ENCODE assay signal across 19 cellular contexts in genomic region chr16:49884033-49884707, GRCh38. TPM values are rescaled to one million over a fixed set of nuclear protein-coding genes. Genes with fewer than 3 reads are reported as not detected.
DNase-seq lines count a peak whose midpoint lies in the region; ATAC-seq and TF ChIP-seq lines count a peak whose summit lies in the region.
"Had no signal": no experiment of that assay in that cellular context is flagged by ENCODE, and none has a peak within 500 bp of the region (broad histone marks: within the 10 kb centered on the region; RNA-seq: fewer than 3 reads in every experiment).

No MANE protein-coding gene starts in this region.

- ATAC-seq in HG03175 (IDR thresholded peaks at IDR 0.05; ENCODE audit: unreplicated experiment), result no peak
- ATAC-seq: activated CD4-positive, alpha-beta T cell treated with anti-CD3 and anti-CD28 coated beads for 36 hours; left lung had no signal

- no peaks in the 10 kb centered on the region for H3K36me3 Mint-ChIP-seq in nephron progenitor cell (ENCODE audit: low read depth)

- H3K27me3 ChIP-seq in duodenal mucosa (ENCODE audit: control insufficient read depth in 1 of 2, insufficient read depth in 2 of 2, low read length in 2 of 2), result peaks cover 0 to 2% of the 10 kb centered on the region in 2 donors
- H3K27me3 ChIP-seq in prostate gland (replicated peaks; ENCODE audit: insufficient read depth), result no peaks in the 10 kb centered on the region

- H3K27ac ChIP-seq in duodenal mucosa (ENCODE audit: low read depth, low read length) (no peak overlapping the region), prostate gland (no peak overlapping the region)
- H3K27ac ChIP-seq: coronary artery, left lung, spleen, tibial artery had no signal

- WGBS in prostate gland, result 66% methylated on average over 7 of the region's 7 CpGs

- peaks cover 12 to 17% of the 10 kb centered on the region in 2 donors for H3K4me1 ChIP-seq in duodenal mucosa (ENCODE audit: control insufficient read depth in 1 of 2, insufficient read depth in 2 of 2, low read length in 2 of 2)
- H3K4me1 ChIP-seq in prostate gland (replicated peaks), result no peaks in the 10 kb centered on the region
- H3K4me1 ChIP-seq: left lung, spleen, tibial artery had no signal

- peaks cover 41% of the 10 kb centered on the region for H3K4me1 Mint-ChIP-seq in nephron progenitor cell
- H3K4me1 Mint-ChIP-seq: activated CD4-positive, alpha-beta T cell treated with anti-CD3 and anti-CD28 coated beads for 36 hours; IgD-negative memory B cell had no signal

- H3K4me3 Mint-ChIP-seq in nephron progenitor cell, result no peak overlapping the region
- H3K4me3 Mint-ChIP-seq: activated CD4-positive, alpha-beta T cell treated with anti-CD3 and anti-CD28 coated beads for 36 hours; activated naive CD4-positive, alpha-beta T cell treated with anti-CD3 and anti-CD28 coated beads for 36 hours; T-helper 2 cell treated with Interferon-gamma antibody and Interleukin-4, amounts not matched to agents 5 μg/mL and 100 μg/mL, for 36 hours had no signal

- peak overlapping the region; percentile 0 for H3K27ac Mint-ChIP-seq in nephron progenitor cell
- H3K27ac Mint-ChIP-seq: activated CD4-positive, alpha-beta T cell treated with anti-CD3 and anti-CD28 coated beads for 36 hours; activated naive CD4-positive, alpha-beta T cell treated with anti-CD3 and anti-CD28 coated beads for 36 hours; IgD-negative memory B cell; T-helper 2 cell treated with Interferon-gamma antibody and Interleukin-4, amounts not matched to agents 5 μg/mL and 100 μg/mL, for 36 hours had no signal

- peak overlapping the region; percentile 11 to 36 for H3K4me3 ChIP-seq in duodenal mucosa (ENCODE audit: low read depth in 1 of 2, low read length in 2 of 2)
- H3K4me3 ChIP-seq in prostate gland, result no peak overlapping the region
- H3K4me3 ChIP-seq: coronary artery, left lung, spleen, tibial artery had no signal

- TF ChIP-seq CTCF in nephron progenitor cell (IDR thresholded peaks at IDR 0.05) (no peak), prostate gland (IDR thresholded peaks at IDR 0.05) (no peak)

- no peak overlapping the region for H3K9ac ChIP-seq in duodenal mucosa (ENCODE audit: low read depth in 1 of 2, low read length in 2 of 2)

- no peaks in the 10 kb centered on the region for H3K9me3 Mint-ChIP-seq in nephron progenitor cell
- H3K9me3 Mint-ChIP-seq: activated naive CD4-positive, alpha-beta T cell treated with anti-CD3 and anti-CD28 coated beads for 36 hours; IgD-negative memory B cell; T-helper 2 cell treated with Interferon-gamma antibody and Interleukin-4, amounts not matched to agents 5 μg/mL and 100 μg/mL, for 36 hours had no signal

- no peak for TF ChIP-seq POLR2A in prostate gland (IDR thresholded peaks at IDR 0.05)

- intact Hi-C loops in prostate gland (cut with DNase I), result no loop called here

- DNase-seq in H4 (ENCODE audit: low spot score) (peak; percentile 33), M059J (ENCODE audit: low read depth) (peak; percentile 5), nephron progenitor cell (no peak), prostate gland (ENCODE audit: low spot score) (no peak)
- no peak for DNase-seq in stimulated activated CD4-positive, alpha-beta T cell treated with anti-CD3 and anti-CD28 coated beads, Interleukin-4, amount 100 ng/mL, for 1 hour
- DNase-seq: activated CD4-positive, alpha-beta T cell treated with anti-CD3 and anti-CD28 coated beads for 36 hours; activated naive CD4-positive, alpha-beta T cell treated with anti-CD3 and anti-CD28 coated beads for 36 hours; foreskin melanocyte; left lung; NCI-H1417; posterior cingulate gyrus; SHP77; spleen; tibial artery had no signal

- H3K9me3 ChIP-seq in duodenal mucosa (ENCODE audit: control insufficient read depth in 1 of 2, low read length in 2 of 2) (no peaks in the 10 kb centered on the region), prostate gland (no peaks in the 10 kb centered on the region)
- H3K9me3 ChIP-seq: left lung, spleen, tibial artery had no signal

- H3K27me3 Mint-ChIP-seq in nephron progenitor cell (ENCODE audit: low read depth, poor library complexity), result peaks cover 10% of the 10 kb centered on the region

- H3K36me3 ChIP-seq in duodenal mucosa (ENCODE audit: control insufficient read depth in 1 of 2, insufficient read depth in 2 of 2, low read length in 2 of 2) (no peaks in the 10 kb centered on the region), prostate gland (no peaks in the 10 kb centered on the region)
- H3K36me3 ChIP-seq: left lung, spleen, tibial artery had no signal

RNA-seq across cellular contexts. Expression of gene ZNF423, which starts 28.3 kb away (rescaled TPM):
- total RNA-seq in H4 (2014; rRNA removed; shearing (Covaris generic)), result 0.04 and 0.97 TPM in 2 replicates
- 0.02 and 0.20 TPM in 2 replicates for total RNA-seq in M059J (2014; rRNA removed; shearing (Covaris generic))
- 10 to 100 TPM in 1 of 2 donors, 1 to 10 TPM in 1; 6.1 to 22.7 TPM for total RNA-seq in prostate gland
- total RNA-seq: activated CD4-positive, alpha-beta T cell treated with anti-CD3 and anti-CD28 coated beads for 36 hours had no signal

Comparison
In these comparisons a context has a peak if more than half of its experiments do, and no peak if none do; other contexts are left out.
1. DNase-seq: peak in H4 (single experiment) and M059J (single experiment); none in nephron progenitor cell (single experiment), prostate gland (single experiment) and stimulated activated CD4-positive, alpha-beta T cell treated with anti-CD3 and anti-CD28 coated beads, Interleukin-4, amount 100 ng/mL, for 1 hour (single experiment).
2. H3K4me3 ChIP-seq: peak in duodenal mucosa (2 of 2); none in prostate gland (0 of 2).